ENCODE assay signal across 12 cellular contexts in genomic region chr2:61493523-61493942, GRCh38. TPM values are rescaled to one million over a fixed set of nuclear protein-coding genes. Genes with fewer than 3 reads are reported as not detected.
DNase-seq lines count a peak whose midpoint lies in the region; ATAC-seq and TF ChIP-seq lines count a peak whose summit lies in the region.
"Had no signal": no experiment of that assay in that cellular context is flagged by ENCODE, and none has a peak within 500 bp of the region (broad histone marks: within the 10 kb centered on the region; RNA-seq: fewer than 3 reads in every experiment).

No MANE protein-coding gene starts in this region.

- no peaks in the 10 kb centered on the region for H3K27me3 Mint-ChIP-seq in activated B cell treated with CpG ODN at 0.5 μM for 24 hours

- peak overlapping the region; percentile 88 for H3K27ac ChIP-seq in BLaER1

- H4K20me1 ChIP-seq in BLaER1: no peaks in the 10 kb centered on the region

- peak overlapping the region; percentile 52; the same call in 1 of the 2 replicates for H3K9ac ChIP-seq in BLaER1

- H3K4me1 ChIP-seq in BLaER1: peaks cover 96% of the 10 kb centered on the region

- CTCF ChIA-PET in activated B cell treated with CpG ODN at 0.5 μM for 24 hours (lab: Charles Lee): interaction anchor here (1.0 kb wide), 1 partner anchor 67 kb away, joined by 4 read pairs; no protein-coding TSS in a partner anchor
- CTCF ChIA-PET in GM10248 (lab: Yijun Ruan, JAX): interaction anchor here (1.0 to 1.4 kb wide), 3 partner anchors 11 to 38 kb away, joined by 3 to 4 read pairs (median 3); no protein-coding TSS in a partner anchor

- H3K27ac Mint-ChIP-seq in activated B cell treated with CpG ODN at 0.5 μM for 24 hours: peak overlapping the region; percentile 73

- peaks cover 86% of the 10 kb centered on the region for H3K36me3 ChIP-seq in BLaER1

- no peaks in the 10 kb centered on the region for H3K9me3 Mint-ChIP-seq in activated B cell treated with CpG ODN at 0.5 μM for 24 hours

- POLR2A ChIA-PET in activated B cell treated with CpG ODN at 0.5 μM for 24 hours (lab: Charles Lee): interaction anchor here (0.6 kb wide), 1 partner anchor 37 kb away, joined by 3 read pairs; no protein-coding TSS in a partner anchor
- POLR2A ChIA-PET in GM10248 (lab: Yijun Ruan, JAX): no interaction called here

- no peaks in the 10 kb centered on the region for H3K27me3 ChIP-seq in BLaER1

- peak; percentile 25 for DNase-seq in ELR (ENCODE audit: low read depth)
- no peak for DNase-seq in activated B cell treated with CpG ODN at 0.5 μM for 24 hours
- DNase-seq in fibroblast of pulmonary artery (ENCODE audit: low read depth): peak; percentile 62
- DNase-seq in GM10248 (ENCODE audit: extremely low spot score): no peak
- no peak for DNase-seq in stimulated activated CD8-positive, alpha-beta memory T cell treated with anti-CD3 and anti-CD28 coated beads, Interleukin-4, amount 100 ng/mL, for 48 hours
- DNase-seq in ACHN: no peak
- DNase-seq: erythroblast, left cardiac atrium, NCI-H524 treated with DMSO at 0.1 percent for 48 hours, retina had no signal

- H3K4me2 ChIP-seq in BLaER1: peak overlapping the region; percentile 79

- H3K9me3 ChIP-seq in BLaER1: no peaks in the 10 kb centered on the region

- H3K4me1 Mint-ChIP-seq in activated B cell treated with CpG ODN at 0.5 μM for 24 hours: peaks cover 17% of the 10 kb centered on the region

- no peak for TF ChIP-seq CTCF in activated B cell treated with CpG ODN at 0.5 μM for 24 hours (IDR thresholded peaks at IDR 0.05)
- TF ChIP-seq CTCF in fibroblast of pulmonary artery (IDR thresholded peaks at IDR 0.05; ENCODE audit: low read length, missing control alignments): no peak
- TF ChIP-seq CTCF in GM10248 (IDR thresholded peaks at IDR 0.05; ENCODE audit: control extremely low read depth, extremely low read depth, low read depth, missing control alignments): no peak

- intact Hi-C loops in activated B cell treated with CpG ODN at 0.5 μM for 24 hours (cut with micrococcal nuclease): loop anchor here (2.0 to 5.0 kb wide), 2 partner anchors 34 to 67 kb away; no protein-coding TSS in a partner anchor

- no peak for ATAC-seq in activated B cell treated with CpG ODN at 0.5 μM for 24 hours (ENCODE audit: low read depth)
- no peak for ATAC-seq in GM18520 (IDR thresholded peaks at IDR 0.05; ENCODE audit: unreplicated experiment)
- ATAC-seq: left cardiac atrium had no signal

- no peak overlapping the region for H3K4me3 Mint-ChIP-seq in activated B cell treated with CpG ODN at 0.5 μM for 24 hours

- in situ Hi-C loops in ACHN (cut with HindIII; ENCODE audit: low pct_ligation_motif_present, low pct_unique_long_range_greater_than_20kb, low sequenced_read_pairs): no loop called here

- peaks cover 81% of the 10 kb centered on the region for H3K36me3 Mint-ChIP-seq in activated B cell treated with CpG ODN at 0.5 μM for 24 hours (ENCODE audit: low read depth)

- peak overlapping the region; percentile 58 for H3K4me3 ChIP-seq in BLaER1
- H3K4me3 ChIP-seq in fibroblast of pulmonary artery (replicated peaks; ENCODE audit: low read depth, low read length): no peak overlapping the region

RNA-seq across cellular contexts. Expression of gene USP34, which starts 22.6 kb away (rescaled TPM):
- 142 and 176 TPM in 2 replicates for total RNA-seq in activated B cell treated with CpG ODN at 0.5 μM for 24 hours

RNA-seq across cellular contexts. Expression of gene XPO1, which starts 44.6 kb away (rescaled TPM):
- total RNA-seq in activated B cell treated with CpG ODN at 0.5 μM for 24 hours: 183 and 217 TPM in 2 replicates

Comparison
In these comparisons a context has a peak if more than half of its experiments do, and no peak if none do; other contexts are left out.
1. DNase-seq: peak in ELR (single experiment) and fibroblast of pulmonary artery (single experiment); none in activated B cell treated with CpG ODN at 0.5 μM for 24 hours (single experiment), GM10248 (single experiment), stimulated activated CD8-positive, alpha-beta memory T cell treated with anti-CD3 and anti-CD28 coated beads, Interleukin-4, amount 100 ng/mL, for 48 hours (single experiment) and ACHN (single experiment).